ENCODE assay signal across 9 cellular contexts in genomic region chr18:79484661-79485621, GRCh38.
DNase-seq lines count a peak whose midpoint lies in the region; ATAC-seq, FAIRE-seq and TF ChIP-seq lines count a peak whose summit lies in the region.
"Had no signal": no experiment of that assay in that cellular context is flagged by ENCODE, and none has a peak within 500 bp of the region (broad histone marks: within the 10 kb centered on the region; RNA-seq: fewer than 3 reads in every experiment).

No MANE protein-coding gene starts in this region.

- ATAC-seq in GM21515 (IDR thresholded peaks at IDR 0.05; ENCODE audit: unreplicated experiment): no peak

- no peaks in the 10 kb centered on the region for H3K9me1 ChIP-seq in endothelial cell of umbilical vein (replicated peaks; ENCODE audit: control insufficient read depth, extremely low read depth, insufficient read depth, low read length)

- TF ChIP-seq CTCF in endothelial cell of umbilical vein (IDR thresholded peaks at IDR 0.05; ENCODE audit: extremely low read depth in 1 of 2, insufficient read depth in 1 of 2, low read depth in 1 of 2, low read length in 2 of 2): no peak
- TF ChIP-seq CTCF in esophagus squamous epithelium (IDR thresholded peaks at IDR 0.05): no peak

- H3K9me3 ChIP-seq in BLaER1 (no peaks in the 10 kb centered on the region), endothelial cell of umbilical vein (replicated peaks; ENCODE audit: control insufficient read depth, insufficient read depth, low read length) (no peaks in the 10 kb centered on the region), esophagus squamous epithelium (no peaks in the 10 kb centered on the region)

- CTCF ChIA-PET in endothelial cell of umbilical vein (lab: Charles Lee): interaction anchor here (0.9 to 1.7 kb wide), 7 partner anchors 21 to 89 kb away, joined by 3 to 7 read pairs (median 4); partner anchors contain the start of gene NFATC1

- H3K27ac ChIP-seq in BLaER1 (peak overlapping the region; percentile 95), endothelial cell of umbilical vein (ENCODE audit: insufficient read depth, low read depth, low read length) (peak overlapping the region; percentile 97), esophagus squamous epithelium (peak overlapping the region in 2 of 4 donors; percentile 16 to 25)

- H3K4me1 ChIP-seq in BLaER1 (peaks cover 91% of the 10 kb centered on the region), endothelial cell of umbilical vein (ENCODE audit: control insufficient read depth, extremely low read depth, insufficient read depth, low read length) (peaks cover 19% of the 10 kb centered on the region), esophagus squamous epithelium (peaks cover 0 to 16% (median 3%) of the 10 kb centered on the region in 3 donors)

- H3K9ac ChIP-seq in BLaER1 (peak overlapping the region; percentile 81), endothelial cell of umbilical vein (replicated peaks; ENCODE audit: extremely low read depth, insufficient read depth, low read length) (peak overlapping the region; percentile 79)

- H3K79me2 ChIP-seq in endothelial cell of umbilical vein (ENCODE audit: control insufficient read depth, insufficient read depth, low read length): no peaks in the 10 kb centered on the region

- peaks cover 25% of the 10 kb centered on the region for H3K36me3 ChIP-seq in BLaER1
- H3K36me3 ChIP-seq in endothelial cell of umbilical vein (ENCODE audit: control insufficient read depth in 2 of 2, extremely low read depth in 1 of 2, insufficient read depth in 2 of 2, low read length in 2 of 2): peaks cover 2% of the 10 kb centered on the region in 2 experiments
- H3K36me3 ChIP-seq in esophagus squamous epithelium: peaks cover 0 to 34% (median 6%) of the 10 kb centered on the region in 3 donors

- DNase-seq in NCI-H128 (lab: John Stamatoyannopoulos, UW; ENCODE audit: unreplicated experiment) (peak; percentile 6), endothelial cell of umbilical vein (ENCODE audit: low read depth, low spot score) (peak; percentile 94), non-pigmented ciliary epithelial cell (ENCODE audit: low read depth) (peak; percentile 89), esophagus squamous epithelium (lab: John Stamatoyannopoulos, UW) (no peak), NCI-H774 (lab: John Stamatoyannopoulos, UW) (no peak)
- no peak for DNase-seq in activated CD4-positive, CD25-positive, alpha-beta regulatory T cell treated with anti-CD3 and anti-CD28 coated beads, Interleukin-2, amount 50 U/mL, for 72 hours
- DNase-seq: activated B cell treated with CpG ODN at 0.5 μM for 24 hours had no signal

- H3K4me3 ChIP-seq in BLaER1 (peak overlapping the region; percentile 52), endothelial cell of umbilical vein (replicated peaks in 1 of 3; ENCODE audit: insufficient read depth in 1 of 3, low read depth in 1 of 3, low read length in 3 of 3) (no peak overlapping the region), esophagus squamous epithelium (peak overlapping the region in 1 of 4 donors; percentile 26)

- POLR2A ChIA-PET in endothelial cell of umbilical vein (lab: Charles Lee): interaction anchor here (1.1 to 1.2 kb wide), 2 partner anchors 22 to 88 kb away, joined by 3 to 10 read pairs; no protein-coding TSS in a partner anchor

- WGBS in esophagus squamous epithelium, 2 donors: 72 to 85% methylated on average over 14 to 17 of the region's 50 CpGs

- TF ChIP-seq POLR2A in endothelial cell of umbilical vein (IDR thresholded peaks at IDR 0.05; ENCODE audit: low read depth, low read length) (peak; percentile 70), esophagus squamous epithelium (IDR thresholded peaks at IDR 0.05) (no peak)

- peak overlapping the region; percentile 46 for H2AFZ ChIP-seq in endothelial cell of umbilical vein (ENCODE audit: low read depth, low read length)

- intact Hi-C loops in endothelial cell of umbilical vein (cut with micrococcal nuclease): loop anchor here (1.0 to 2.0 kb wide), 5 partner anchors 22 to 89 kb away; no protein-coding TSS in a partner anchor
- intact Hi-C loops in esophagus squamous epithelium (cut with DNase I): no loop called here

- BruUV-seq in endothelial cell of umbilical vein (replicated peaks; lab: Mats Ljungman, UMichigan): no TSS peak

- FAIRE-seq in endothelial cell of umbilical vein (lab: Jason Lieb, UNC): peak; percentile 99

- H3K4me2 ChIP-seq in BLaER1 (peak overlapping the region; percentile 97), endothelial cell of umbilical vein (ENCODE audit: insufficient read depth, low read length) (peak overlapping the region; percentile 56)

- H3K27me3 ChIP-seq in BLaER1 (no peaks in the 10 kb centered on the region), endothelial cell of umbilical vein (ENCODE audit: control insufficient read depth in 2 of 2, insufficient read depth in 2 of 2, low read length in 2 of 2) (no peaks in the 10 kb centered on the region), esophagus squamous epithelium (no peaks in the 10 kb centered on the region)

- peaks cover 5% of the 10 kb centered on the region; the same call in 1 of the 2 replicates for H4K20me1 ChIP-seq in BLaER1
- H4K20me1 ChIP-seq in endothelial cell of umbilical vein (replicated peaks; ENCODE audit: control insufficient read depth, extremely low read depth, insufficient read depth, low read length): no peaks in the 10 kb centered on the region

- dilution Hi-C loops in endothelial cell of umbilical vein (cut with MboI; ENCODE audit: extremely low pct_ligation_motif_present, low sequenced_read_pairs): no loop called here

TF ChIP-seq in endothelial cell of umbilical vein, 7 proteins besides CTCF, POLR2A, EP300 and RAD21:
- TF ChIP-seq FOS (IDR thresholded peaks at IDR 0.05; ENCODE audit: borderline replicate concordance, insufficient read depth, low read length): no peak
- peak; percentile 51 for TF ChIP-seq MAX (IDR thresholded peaks at IDR 0.05; ENCODE audit: insufficient read depth, insufficient read length)
- peak; percentile 82 for TF ChIP-seq POLR2AphosphoS5 (IDR thresholded peaks at IDR 0.05; ENCODE audit: insufficient read depth, low read depth, low read length)
- peak; percentile 45 for TF ChIP-seq MYC (IDR thresholded peaks at IDR 0.05; ENCODE audit: low read depth, low read length)
- no peak for TF ChIP-seq JUN (IDR thresholded peaks at IDR 0.05; ENCODE audit: borderline replicate concordance, insufficient read depth, insufficient read length, low read depth)
- TF ChIP-seq GATA2 (IDR thresholded peaks at IDR 0.05; ENCODE audit: insufficient read depth, insufficient read length, low read depth, low read length): no peak
- no peak for TF ChIP-seq EZH2 (IDR thresholded peaks at IDR 0.05; ENCODE audit: borderline replicate concordance, low read depth, low read length, severe bottlenecking)

Comparison
In these comparisons a context has a peak if more than half of its experiments do, and no peak if none do; other contexts are left out.
1. DNase-seq: peak in NCI-H128 (single experiment), endothelial cell of umbilical vein (single experiment) and non-pigmented ciliary epithelial cell (single experiment); none in esophagus squamous epithelium (single experiment), NCI-H774 (single experiment) and activated CD4-positive, CD25-positive, alpha-beta regulatory T cell treated with anti-CD3 and anti-CD28 coated beads, Interleukin-2, amount 50 U/mL, for 72 hours (single experiment).